Comparison of ENCODE assay signal across 8 cellular contexts in genomic region chr3:44913868-44914468, GRCh38. TPM values are rescaled to one million over a fixed set of nuclear protein-coding genes. Genes with fewer than 3 reads are reported as not detected.
DNase-seq lines count a peak whose midpoint lies in the region; ATAC-seq lines count a peak whose summit lies in the region.

No MANE protein-coding gene starts in this region.

- H3K27ac Mint-ChIP-seq in activated CD4-positive, alpha-beta memory T cell treated with anti-CD3 and anti-CD28 coated beads, Interleukin-2, amount 10 ng/mL, durations not matched to agents 7 days and 5 days: no peak overlapping the region
- no peak overlapping the region for H3K27ac Mint-ChIP-seq in memory B cell

- peaks cover 12% of the 10 kb centered on the region for H3K27me3 Mint-ChIP-seq in activated CD4-positive, alpha-beta memory T cell treated with anti-CD3 and anti-CD28 coated beads, Interleukin-2, amount 10 ng/mL, durations not matched to agents 7 days and 5 days
- H3K27me3 Mint-ChIP-seq in memory B cell: peaks cover 2% of the 10 kb centered on the region

- DNase-seq in AG08396 (ENCODE audit: low spot score): peak; percentile 85
- peak; percentile 87 for DNase-seq in H7
- peak; percentile 1 for DNase-seq in NCI-H524 treated with DMSO at 0.1 percent for 48 hours (lab: John Stamatoyannopoulos, UW)
- DNase-seq in activated CD4-positive, alpha-beta memory T cell treated with anti-CD3 and anti-CD28 coated beads, Interleukin-2, amount 10 ng/mL, durations not matched to agents 7 days and 5 days: peak; percentile 65
- DNase-seq in effector CD8-positive, alpha-beta T cell (lab: John Stamatoyannopoulos, UW): peak; percentile 39
- peak; percentile 36 to 52 for DNase-seq in memory B cell (ENCODE audit: low spot score in 2 of 2)
- DNase-seq in stimulated activated CD8-positive, alpha-beta memory T cell treated with anti-CD3 and anti-CD28 coated beads, Interleukin-15, amount 100 ng/mL, for 48 hours (ENCODE audit: low read depth in 2 of 2): peak; percentile 25 to 36

- POLR2A ChIA-PET in activated CD4-positive, alpha-beta memory T cell treated with anti-CD3 and anti-CD28 coated beads, Interleukin-2, amount 10 ng/mL, durations not matched to agents 7 days and 5 days (lab: Charles Lee): interaction anchor here (1.3 kb wide), 1 partner anchor 10 kb away, joined by 3 read pairs; no protein-coding TSS in a partner anchor

- H3K36me3 ChIP-seq in H7 (replicated peaks; ENCODE audit: control insufficient read depth, insufficient read depth, low read length): no peaks in the 10 kb centered on the region; the same call in 1 of the 2 replicates

- H3K4me3 ChIP-seq in H7 (ENCODE audit: insufficient read depth, low read depth, low read length): no peak overlapping the region

- H3K4me3 Mint-ChIP-seq in activated CD4-positive, alpha-beta memory T cell treated with anti-CD3 and anti-CD28 coated beads, Interleukin-2, amount 10 ng/mL, durations not matched to agents 7 days and 5 days: no peak overlapping the region
- no peak overlapping the region for H3K4me3 Mint-ChIP-seq in memory B cell

- H3K9me3 Mint-ChIP-seq in activated CD4-positive, alpha-beta memory T cell treated with anti-CD3 and anti-CD28 coated beads, Interleukin-2, amount 10 ng/mL, durations not matched to agents 7 days and 5 days: no peaks in the 10 kb centered on the region
- H3K9me3 Mint-ChIP-seq in memory B cell: no peaks in the 10 kb centered on the region

- no peaks in the 10 kb centered on the region for H3K4me1 Mint-ChIP-seq in activated CD4-positive, alpha-beta memory T cell treated with anti-CD3 and anti-CD28 coated beads, Interleukin-2, amount 10 ng/mL, durations not matched to agents 7 days and 5 days
- H3K4me1 Mint-ChIP-seq in memory B cell: no peaks in the 10 kb centered on the region

- ATAC-seq in memory B cell (ENCODE audit: low read depth) (peak; percentile 56), HG03457 (IDR thresholded peaks at IDR 0.05; ENCODE audit: unreplicated experiment) (no peak)

- CTCF ChIA-PET in activated CD4-positive, alpha-beta memory T cell treated with anti-CD3 and anti-CD28 coated beads, Interleukin-2, amount 10 ng/mL, durations not matched to agents 7 days and 5 days (lab: Charles Lee): interaction anchor here (0.8 to 5.2 kb wide), 12 partner anchors 8 to 385 kb away, joined by 3 to 34 read pairs (median 3); no protein-coding TSS in a partner anchor

- no peaks in the 10 kb centered on the region for H3K27me3 ChIP-seq in H7 (ENCODE audit: control insufficient read depth, insufficient read depth, low read length)

- H3K36me3 Mint-ChIP-seq in activated CD4-positive, alpha-beta memory T cell treated with anti-CD3 and anti-CD28 coated beads, Interleukin-2, amount 10 ng/mL, durations not matched to agents 7 days and 5 days (ENCODE audit: low read depth): no peaks in the 10 kb centered on the region
- H3K36me3 Mint-ChIP-seq in memory B cell: peaks cover 6% of the 10 kb centered on the region

RNA-seq across cellular contexts. Expression of gene TGM4, which starts 39.6 kb away (rescaled TPM):
- 0.11 TPM in 1 of 2 replicates, not detected in the other for total RNA-seq in H7 (2014; rRNA removed; shearing (Covaris generic))
- total RNA-seq in activated CD4-positive, alpha-beta memory T cell treated with anti-CD3 and anti-CD28 coated beads, Interleukin-2, amount 10 ng/mL, durations not matched to agents 7 days and 5 days: not detected

RNA-seq across cellular contexts. Expression of gene TMEM42, which starts 52.3 kb away (rescaled TPM):
- 16.0 and 20.4 TPM in 2 replicates for total RNA-seq in H7 (2014; rRNA removed; shearing (Covaris generic))
- total RNA-seq in activated CD4-positive, alpha-beta memory T cell treated with anti-CD3 and anti-CD28 coated beads, Interleukin-2, amount 10 ng/mL, durations not matched to agents 7 days and 5 days: 1 to 10 TPM; 9.3 to 9.7 TPM

Comparison
In these comparisons a context has a peak if more than half of its experiments do, and no peak if none do; other contexts are left out.
1. DNase-seq: peak in every context shown above with its lines; median percentile 87 in H7; 85 in AG08396; 65 in activated CD4-positive, alpha-beta memory T cell treated with anti-CD3 and anti-CD28 coated beads, Interleukin-2, amount 10 ng/mL, durations not matched to agents 7 days and 5 days; 44 in memory B cell; 39 in effector CD8-positive, alpha-beta T cell; 30 in stimulated activated CD8-positive, alpha-beta memory T cell treated with anti-CD3 and anti-CD28 coated beads, Interleukin-15, amount 100 ng/mL, for 48 hours; 1 in NCI-H524 treated with DMSO at 0.1 percent for 48 hours.